In genomic region chr3:183265713-183266417, GRCh38 we compare ENCODE assay signal across 8 cellular contexts. TPM values are rescaled to one million over a fixed set of nuclear protein-coding genes. Genes with fewer than 3 reads are reported as not detected.
DNase-seq lines count a peak whose midpoint lies in the region; ATAC-seq and TF ChIP-seq lines count a peak whose summit lies in the region.

No MANE protein-coding gene starts in this region.

- in situ Hi-C loops in KBM-7 (cut with MboI; ENCODE audit: low pct_unique_long_range_greater_than_20kb, low sequenced_read_pairs) = no loop called here

- DNase-seq in DMS53 treated with DMSO at 0.1 percent for 48 hours (lab: John Stamatoyannopoulos, UW; ENCODE audit: unreplicated experiment) (peak; percentile 47), NCI-H748 (lab: John Stamatoyannopoulos, UW; ENCODE audit: unreplicated experiment) (peak; percentile 56), omental fat pad (ENCODE audit: low spot score) (no peak), ecto neural progenitor cell (ENCODE audit: low spot score) (no peak), KBM-7 (no peak), NCI-H446 (lab: John Stamatoyannopoulos, UW) (no peak)

- ATAC-seq in omental fat pad (ENCODE audit: low FRiP score) = peak; percentile 70
- no peak for ATAC-seq in GM19035 (IDR thresholded peaks at IDR 0.05; ENCODE audit: unreplicated experiment)

- H3K27ac ChIP-seq in cingulate gyrus (ENCODE audit: low read depth, low read length) = peak overlapping the region; percentile 43

- no peak for TF ChIP-seq CTCF in omental fat pad (IDR thresholded peaks at IDR 0.05)

RNA-seq across cellular contexts. Expression of gene B3GNT5, which starts 12.8 kb away (rescaled TPM):
- 10 to 100 TPM in 2 of 4 donors, 1 to 10 TPM in 2; 7.9 to 42.0 (median 19.7) TPM for total RNA-seq in omental fat pad

Comparison
In these comparisons a context has a peak if more than half of its experiments do, and no peak if none do; other contexts are left out.
1. DNase-seq: peak in DMS53 treated with DMSO at 0.1 percent for 48 hours (single experiment) and NCI-H748 (single experiment); none in omental fat pad (single experiment), ecto neural progenitor cell (single experiment), KBM-7 (single experiment) and NCI-H446 (0 of 2).